9 cellular contexts compared by ENCODE assay signal in genomic region chr22:30397656-30398635, GRCh38. TPM values are rescaled to one million over a fixed set of nuclear protein-coding genes. Genes with fewer than 3 reads are reported as not detected.
DNase-seq lines count a peak whose midpoint lies in the region; FAIRE-seq and TF ChIP-seq lines count a peak whose summit lies in the region.
"Had no signal": no experiment of that assay in that cellular context is flagged by ENCODE, and none has a peak within 500 bp of the region (broad histone marks: within the 10 kb centered on the region; RNA-seq: fewer than 3 reads in every experiment).

No MANE protein-coding gene starts in this region.

- H3K9ac ChIP-seq in astrocyte (ENCODE audit: low read length): peak overlapping the region; percentile 84

- 34 to 48% methylated on average over 4 to 11 of the region's 11 CpGs for WGBS in testis, 2 donors

- H3K9me3 ChIP-seq in astrocyte (ENCODE audit: insufficient read depth, low read depth, low read length) (no peaks in the 10 kb centered on the region), testis (no peaks in the 10 kb centered on the region)

- H2AFZ ChIP-seq in astrocyte (ENCODE audit: low read depth, low read length): peak overlapping the region; percentile 78

- H3K36me3 ChIP-seq in astrocyte (ENCODE audit: insufficient read depth, low read length): no peaks in the 10 kb centered on the region
- H3K36me3 ChIP-seq in kidney epithelial cell (ENCODE audit: control insufficient read depth, insufficient read depth, low read length): no peaks in the 10 kb centered on the region
- H3K36me3 ChIP-seq in testis (ENCODE audit: low read depth, missing control alignments): no peaks in the 10 kb centered on the region

- intact Hi-C loops in testis (cut with DNase I; ENCODE audit: low total_unique reads): no loop called here

- no peak overlapping the region for H3K27ac Mint-ChIP-seq in astrocyte (ENCODE audit: unreplicated experiment)

- H3K4me1 ChIP-seq in astrocyte (ENCODE audit: insufficient read depth, low read length) (peaks cover 22% of the 10 kb centered on the region), testis (peaks cover 20% of the 10 kb centered on the region)

- H3K36me3 Mint-ChIP-seq in astrocyte (ENCODE audit: low read depth, unreplicated experiment): peaks cover 5% of the 10 kb centered on the region

- H3K27me3 ChIP-seq in astrocyte (ENCODE audit: insufficient read depth, low read length) (no peaks in the 10 kb centered on the region), kidney epithelial cell (ENCODE audit: control insufficient read depth, insufficient read depth, low read length) (no peaks in the 10 kb centered on the region), testis (no peaks in the 10 kb centered on the region)

- no peak for TF ChIP-seq POLR2A in testis (IDR thresholded peaks at IDR 0.05)

- DNase-seq in NCI-H82 (lab: John Stamatoyannopoulos, UW) (peak; percentile 25), NCI-H82 treated with DMSO at 0.1 percent for 48 hours (lab: John Stamatoyannopoulos, UW; ENCODE audit: unreplicated experiment) (no peak), astrocyte (ENCODE audit: low read depth) (no peak), kidney epithelial cell (ENCODE audit: low read depth) (no peak), testis (no peak), NCI-H526 (lab: John Stamatoyannopoulos, UW) (no peak), COLO668 (lab: John Stamatoyannopoulos, UW; ENCODE audit: unreplicated experiment) (no peak)
- no peak for DNase-seq in activated effector memory CD4-positive, alpha-beta T cell treated with anti-CD3 and anti-CD28 coated beads, Interleukin-2, amount 50 U/mL, for 16 hours

- peak overlapping the region; percentile 87 for H3K4me3 ChIP-seq in astrocyte (ENCODE audit: insufficient read depth, low read depth, low read length)
- peak overlapping the region; percentile 88 for H3K4me3 ChIP-seq in kidney epithelial cell (ENCODE audit: low read depth, low read length)
- peak overlapping the region; percentile 45 to 54 for H3K4me3 ChIP-seq in testis

- FAIRE-seq in astrocyte (lab: Jason Lieb, UNC): no peak
- FAIRE-seq: A204.1 had no signal

- H3K4me3 Mint-ChIP-seq in astrocyte (ENCODE audit: unreplicated experiment): peak overlapping the region; percentile 84

- no peak overlapping the region for H3K27ac ChIP-seq in astrocyte (ENCODE audit: low read depth, low read length)
- H3K27ac ChIP-seq in testis: no peak overlapping the region

- H3K9me3 Mint-ChIP-seq in astrocyte (ENCODE audit: unreplicated experiment): no peaks in the 10 kb centered on the region

- peaks cover 6% of the 10 kb centered on the region for H3K27me3 Mint-ChIP-seq in astrocyte (ENCODE audit: low read depth, unreplicated experiment)

- peaks cover 57% of the 10 kb centered on the region for H3K79me2 ChIP-seq in astrocyte (ENCODE audit: insufficient read depth, low read length)

- H3K4me2 ChIP-seq in astrocyte (ENCODE audit: low read length): peak overlapping the region; percentile 100

- H4K20me1 ChIP-seq in astrocyte (ENCODE audit: insufficient read depth, low read length): peaks cover 46% of the 10 kb centered on the region

- H3K4me1 Mint-ChIP-seq in astrocyte (ENCODE audit: low read depth, unreplicated experiment): peaks cover 17% of the 10 kb centered on the region

- TF ChIP-seq CTCF in astrocyte (IDR thresholded peaks at IDR 0.05; ENCODE audit: insufficient read depth, low read depth, low read length) (no peak), kidney epithelial cell (IDR thresholded peaks at IDR 0.05; ENCODE audit: insufficient read depth, low read length, poor library complexity, severe bottlenecking) (no peak), testis (IDR thresholded peaks at IDR 0.05) (no peak)

RNA-seq across cellular contexts. Expression of gene SEC14L2, which starts 1.1 kb away (rescaled TPM):
- total RNA-seq in astrocyte (14.5 and 19.5 TPM in 2 replicates), kidney epithelial cell (31.7 and 36.0 TPM in 2 replicates), testis (1 to 10 TPM; 2.2 to 3.5 TPM)
- 4.7 TPM for polyA plus RNA-seq in testis (ENCODE audit: insufficient read depth, low read depth, low replicate concordance)

RNA-seq across cellular contexts. Expression of gene RNF215, which starts 10.7 kb away (rescaled TPM):
- total RNA-seq in astrocyte: 24.5 and 28.5 TPM in 2 replicates
- 26.9 and 34.2 TPM in 2 replicates for total RNA-seq in kidney epithelial cell
- total RNA-seq in testis: 10 to 100 TPM; 20.9 to 24.6 TPM
- polyA plus RNA-seq in testis (ENCODE audit: insufficient read depth, low read depth, low replicate concordance): 18.2 TPM

RNA-seq across cellular contexts. Expression of gene MTFP1, which starts 27.6 kb away (rescaled TPM):
- total RNA-seq in astrocyte: 10.6 and 13.0 TPM in 2 replicates
- 36.4 and 43.4 TPM in 2 replicates for total RNA-seq in kidney epithelial cell
- total RNA-seq in testis: 10 to 100 TPM in 1 of 2 donors, 1 to 10 TPM in 1; 9.3 to 13.2 TPM
- polyA plus RNA-seq in testis (ENCODE audit: insufficient read depth, low read depth, low replicate concordance): 5.7 TPM

RNA-seq across cellular contexts. Expression of gene CCDC157, which starts 41.1 kb away (rescaled TPM):
- total RNA-seq in astrocyte (2.9 and 3.2 TPM in 2 replicates), kidney epithelial cell (13.1 and 14.6 TPM in 2 replicates), testis (10 to 100 TPM; 70.1 to 81.9 TPM)
- 69.2 TPM for polyA plus RNA-seq in testis (ENCODE audit: insufficient read depth, low read depth, low replicate concordance)

RNA-seq across cellular contexts. Expression of gene SF3A1, which starts 41.3 kb away (rescaled TPM):
- total RNA-seq in astrocyte (134 and 139 TPM in 2 replicates), kidney epithelial cell (50.2 and 54.8 TPM in 2 replicates), testis (100 to 1,000 TPM; 159 to 174 TPM)
- 272 TPM for polyA plus RNA-seq in testis (ENCODE audit: insufficient read depth, low read depth, low replicate concordance)
